In genomic region chr2:208064220-208064951, GRCh38 we compare ENCODE assay signal across 9 cellular contexts. TPM values are rescaled to one million over a fixed set of nuclear protein-coding genes. Genes with fewer than 3 reads are reported as not detected.
A peak's percentile ranks its signal among the peaks of the same experiment; 100 is the strongest.
DNase-seq lines count a peak whose midpoint lies in the region; ATAC-seq lines count a peak whose summit lies in the region.
"Had no signal": no experiment of that assay in that cellular context is flagged by ENCODE, and none has a peak within 500 bp of the region (broad histone marks: within the 10 kb centered on the region; RNA-seq: fewer than 3 reads in every experiment).

No MANE protein-coding gene starts in this region.

- H3K4me1 Mint-ChIP-seq in activated T-cell treated with anti-CD3 and anti-CD28 coated beads, Interleukin-2, amount 50 U/mL, for 24 hours (ENCODE audit: low read depth), result no peaks in the 10 kb centered on the region

- H3K36me3 Mint-ChIP-seq in activated T-cell treated with anti-CD3 and anti-CD28 coated beads, Interleukin-2, amount 50 U/mL, for 24 hours (ENCODE audit: low read depth), result no peaks in the 10 kb centered on the region

- H3K4me3 Mint-ChIP-seq in activated T-cell treated with anti-CD3 and anti-CD28 coated beads, Interleukin-2, amount 50 U/mL, for 24 hours, result no peak overlapping the region

- ATAC-seq in GM19043 (IDR thresholded peaks at IDR 0.05; ENCODE audit: low read depth, unreplicated experiment) (peak; percentile 99), HG03103 (IDR thresholded peaks at IDR 0.05; ENCODE audit: low read depth, unreplicated experiment) (peak; percentile 98), HG02938 (IDR thresholded peaks at IDR 0.05; ENCODE audit: unreplicated experiment) (no peak), left cardiac atrium (no peak)

- no peaks in the 10 kb centered on the region for H3K9me3 Mint-ChIP-seq in activated T-cell treated with anti-CD3 and anti-CD28 coated beads, Interleukin-2, amount 50 U/mL, for 24 hours

- intact Hi-C loops in left cardiac atrium (cut with DNase I), result no loop called here

- DNase-seq in SW480 (ENCODE audit: low spot score) (peak; percentile 89), non-pigmented ciliary epithelial cell (ENCODE audit: low read depth) (peak; percentile 76), NCI-H1105 treated with DMSO at 0.1 percent for 48 hours (lab: John Stamatoyannopoulos, UW) (no peak), left cardiac atrium (no peak)
- no peak for DNase-seq in activated T-cell treated with anti-CD3 and anti-CD28 coated beads, Interleukin-2, amount 50 U/mL, for 24 hours

- no peak overlapping the region for H3K27ac Mint-ChIP-seq in activated T-cell treated with anti-CD3 and anti-CD28 coated beads, Interleukin-2, amount 50 U/mL, for 24 hours

- H3K27me3 Mint-ChIP-seq in activated T-cell treated with anti-CD3 and anti-CD28 coated beads, Interleukin-2, amount 50 U/mL, for 24 hours, result no peaks in the 10 kb centered on the region

RNA-seq across cellular contexts. Expression of gene PLEKHM3, which starts 39.1 kb away (rescaled TPM):
- total RNA-seq in left cardiac atrium, result 10 to 100 TPM in 1 of 2 donors, 1 to 10 TPM in 1; 8.2 to 10.7 TPM

RNA-seq across cellular contexts. Expression of gene CRYGD, which starts 59.9 kb away (rescaled TPM):
- not detected for total RNA-seq in left cardiac atrium
- total RNA-seq: NCI-H460 had no signal

Comparison
In these comparisons a context has a peak if more than half of its experiments do, and no peak if none do; other contexts are left out.
1. ATAC-seq: peak in GM19043 (single experiment) and HG03103 (single experiment); none in HG02938 (single experiment) and left cardiac atrium (0 of 2).
2. DNase-seq: peak in SW480 (single experiment) and non-pigmented ciliary epithelial cell (single experiment); none in NCI-H1105 treated with DMSO at 0.1 percent for 48 hours (single experiment), activated T-cell treated with anti-CD3 and anti-CD28 coated beads, Interleukin-2, amount 50 U/mL, for 24 hours (single experiment) and left cardiac atrium (single experiment).